ENCODE assay signal across 1 cellular context in the genomic region with DNA sequence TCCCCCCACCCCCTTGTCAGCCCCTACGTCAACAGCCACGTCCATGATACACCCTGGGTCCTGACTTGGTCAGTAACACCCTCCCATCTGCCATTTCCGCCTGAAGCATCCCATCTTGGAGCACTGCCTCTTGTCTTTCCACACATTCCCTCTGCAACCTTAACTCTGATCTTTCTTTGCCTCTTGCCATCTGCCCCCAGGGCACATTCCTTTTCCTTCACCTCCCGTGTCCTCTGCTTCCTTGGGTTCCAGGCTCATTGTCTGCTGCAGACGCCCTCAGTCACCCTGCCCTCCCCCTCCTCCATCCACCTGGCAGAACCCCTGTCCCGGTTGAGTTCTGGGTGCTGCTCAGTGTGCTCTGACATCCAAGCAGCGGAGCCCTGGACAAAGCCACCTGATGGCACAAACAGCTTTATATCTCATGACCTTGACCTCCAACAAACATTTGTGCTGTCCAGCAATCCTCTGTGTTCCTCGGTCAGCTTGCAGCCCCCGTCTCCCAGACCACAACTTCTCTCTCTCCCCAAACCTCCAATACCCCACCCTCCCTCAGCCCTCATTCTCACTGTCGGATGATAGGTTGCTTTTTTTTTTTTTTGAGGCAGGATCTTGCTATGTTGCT.
TF ChIP-seq lines count a peak whose summit lies in the region.

No MANE protein-coding gene starts in this region.

TF ChIP-seq in WTC11, 78 proteins besides CTCF, POLR2A, EP300 and RAD21 (continued from another document):
- TF ChIP-seq, protein P1, sequence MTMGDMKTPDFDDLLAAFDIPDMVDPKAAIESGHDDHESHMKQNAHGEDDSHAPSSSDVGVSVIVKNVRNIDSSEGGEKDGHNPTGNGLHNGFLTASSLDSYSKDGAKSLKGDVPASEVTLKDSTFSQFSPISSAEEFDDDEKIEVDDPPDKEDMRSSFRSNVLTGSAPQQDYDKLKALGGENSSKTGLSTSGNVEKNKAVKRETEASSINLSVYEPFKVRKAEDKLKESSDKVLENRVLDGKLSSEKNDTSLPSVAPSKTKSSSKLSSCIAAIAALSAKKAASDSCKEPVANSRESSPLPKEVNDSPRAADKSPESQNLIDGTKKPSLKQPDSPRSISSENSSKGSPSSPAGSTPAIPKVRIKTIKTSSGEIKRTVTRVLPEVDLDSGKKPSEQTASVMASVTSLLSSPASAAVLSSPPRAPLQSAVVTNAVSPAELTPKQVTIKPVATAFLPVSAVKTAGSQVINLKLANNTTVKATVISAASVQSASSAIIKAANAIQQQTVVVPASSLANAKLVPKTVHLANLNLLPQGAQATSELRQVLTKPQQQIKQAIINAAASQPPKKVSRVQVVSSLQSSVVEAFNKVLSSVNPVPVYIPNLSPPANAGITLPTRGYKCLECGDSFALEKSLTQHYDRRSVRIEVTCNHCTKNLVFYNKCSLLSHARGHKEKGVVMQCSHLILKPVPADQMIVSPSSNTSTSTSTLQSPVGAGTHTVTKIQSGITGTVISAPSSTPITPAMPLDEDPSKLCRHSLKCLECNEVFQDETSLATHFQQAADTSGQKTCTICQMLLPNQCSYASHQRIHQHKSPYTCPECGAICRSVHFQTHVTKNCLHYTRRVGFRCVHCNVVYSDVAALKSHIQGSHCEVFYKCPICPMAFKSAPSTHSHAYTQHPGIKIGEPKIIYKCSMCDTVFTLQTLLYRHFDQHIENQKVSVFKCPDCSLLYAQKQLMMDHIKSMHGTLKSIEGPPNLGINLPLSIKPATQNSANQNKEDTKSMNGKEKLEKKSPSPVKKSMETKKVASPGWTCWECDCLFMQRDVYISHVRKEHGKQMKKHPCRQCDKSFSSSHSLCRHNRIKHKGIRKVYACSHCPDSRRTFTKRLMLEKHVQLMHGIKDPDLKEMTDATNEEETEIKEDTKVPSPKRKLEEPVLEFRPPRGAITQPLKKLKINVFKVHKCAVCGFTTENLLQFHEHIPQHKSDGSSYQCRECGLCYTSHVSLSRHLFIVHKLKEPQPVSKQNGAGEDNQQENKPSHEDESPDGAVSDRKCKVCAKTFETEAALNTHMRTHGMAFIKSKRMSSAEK (CRISPR knock-in tag; IDR thresholded peaks at IDR 0.05; ENCODE audit: borderline replicate concordance): no peak
- no peak for TF ChIP-seq NR2C2 (CRISPR knock-in tag; IDR thresholded peaks at IDR 0.05)
- TF ChIP-seq ZNF317 (CRISPR knock-in tag; IDR thresholded peaks at IDR 0.05; ENCODE audit: borderline replicate concordance, low read depth): no peak
- TF ChIP-seq EMX1 (CRISPR knock-in tag; IDR thresholded peaks at IDR 0.05): no peak
- no peak for TF ChIP-seq ZBTB21 (CRISPR knock-in tag; IDR thresholded peaks at IDR 0.05; ENCODE audit: borderline replicate concordance)
- TF ChIP-seq, protein P2, sequence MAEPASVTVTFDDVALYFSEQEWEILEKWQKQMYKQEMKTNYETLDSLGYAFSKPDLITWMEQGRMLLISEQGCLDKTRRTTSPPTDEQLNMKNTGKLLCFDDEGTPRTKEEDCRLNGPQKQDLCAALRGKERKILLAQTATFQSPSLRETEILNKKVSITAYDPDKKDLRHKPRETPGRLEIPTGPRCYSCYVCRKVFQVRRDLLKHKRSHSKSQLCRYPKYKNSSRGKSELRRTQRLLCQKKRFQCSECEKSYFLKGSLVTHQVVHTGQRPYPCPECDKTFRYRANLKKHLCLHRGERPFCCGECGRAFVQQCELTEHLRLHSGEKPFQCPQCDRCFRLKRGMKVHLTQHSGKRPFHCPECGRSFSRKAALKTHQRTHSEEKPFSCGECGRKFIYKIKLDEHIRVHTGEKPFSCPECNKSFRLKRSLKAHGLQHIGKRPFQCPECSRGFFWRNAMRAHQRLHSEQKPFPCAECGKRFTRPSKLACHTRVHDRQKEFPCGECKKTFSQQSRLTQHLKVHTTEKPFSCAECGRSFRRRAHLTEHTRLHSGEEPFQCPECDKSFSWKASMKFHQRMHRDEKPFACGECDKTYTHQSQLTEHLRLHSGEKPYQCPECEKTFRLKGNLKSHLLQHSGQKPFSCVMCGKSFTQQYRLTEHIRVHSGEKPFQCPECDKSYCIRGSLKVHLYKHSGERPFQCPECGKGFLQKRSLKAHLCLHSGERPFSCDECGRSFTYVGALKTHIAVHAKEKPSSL (CRISPR knock-in tag; conservative IDR thresholded peaks at IDR 0.05): no peak
